8 cellular contexts compared by ENCODE assay signal in the genomic region with DNA sequence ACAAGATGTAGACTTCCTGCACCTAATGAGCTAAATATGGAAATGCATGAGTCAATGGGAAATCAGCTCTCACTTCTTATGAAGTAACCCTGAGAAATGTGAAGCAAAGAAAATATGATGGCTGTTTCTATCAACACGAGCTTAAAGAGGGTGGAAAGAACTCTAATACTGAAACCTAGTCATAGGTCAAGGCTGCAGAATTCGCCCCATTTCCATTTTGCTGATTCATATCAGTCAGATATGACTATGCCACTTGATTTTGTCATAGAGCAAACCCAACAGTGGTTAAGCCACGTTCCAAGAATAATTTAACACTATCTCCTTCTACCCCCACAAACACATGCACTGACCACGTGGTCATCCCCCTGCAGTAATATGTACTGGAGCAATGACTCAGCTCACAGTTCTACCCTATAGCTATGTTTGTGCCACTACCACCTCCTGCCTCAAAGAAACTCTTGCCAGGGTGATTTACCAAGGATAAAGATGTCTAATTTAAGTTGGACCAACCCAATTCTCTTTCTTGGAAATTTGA.
DNase-seq lines count a peak whose midpoint lies in the region; ATAC-seq, FAIRE-seq and TF ChIP-seq lines count a peak whose summit lies in the region.

No MANE protein-coding gene starts in this region.

- WGBS in GM12878 (ENCODE audit: insufficient coverage, insufficient replicate concordance, low lambda C conversion rate, missing lambda C conversion rate), result 1% methylated on average over 4 of the region's 4 CpGs

- peak overlapping the region; percentile 71; the same call in 1 of the 2 replicates for H3K27ac ChIP-seq in GM12878 (ENCODE audit: control insufficient read depth, insufficient read depth)

- no peak overlapping the region for H3K9ac ChIP-seq in GM12878 (ENCODE audit: control insufficient read depth, insufficient read depth, low read length)

- peak overlapping the region; percentile 46 for H2AFZ ChIP-seq in GM12878 (ENCODE audit: control insufficient read depth, low read depth, low read length)

- SMC1A ChIA-PET in GM12878 (lab: Charles Lee; ENCODE audit: uncharacterized antibody, unreplicated experiment), result interaction anchor here (0.6 to 5.5 kb wide), 34 partner anchors 9 to 254 kb away, joined by 3 to 69 read pairs (median 6); a partner anchor contains a TSS

- peak; percentile 92 for ATAC-seq in GM18520 (IDR thresholded peaks at IDR 0.05; ENCODE audit: unreplicated experiment)
- peak; percentile 92 for ATAC-seq in GM12878

- intact Hi-C loops in GM12878 (cut with micrococcal nuclease; ENCODE audit: unreplicated experiment), result loop anchor here (1.0 to 5.0 kb wide), 4 partner anchors 33 to 157 kb away; a partner anchor contains a TSS

- peak overlapping the region; percentile 38 for H3K4me2 ChIP-seq in GM12878 (ENCODE audit: control insufficient read depth, insufficient read depth)

- RAD21 ChIA-PET in GM12878 (lab: Charles Lee; ENCODE audit: unreplicated experiment), result interaction anchor here (0.7 to 3.1 kb wide), 24 partner anchors 10 to 585 kb away, joined by 3 to 32 read pairs (median 4); no protein-coding TSS in a partner anchor

- no peaks in the 10 kb centered on the region for H3K36me3 ChIP-seq in GM12878 (ENCODE audit: control insufficient read depth in 2 of 2, insufficient read depth in 2 of 2, low read length in 1 of 2)

- H3K4me1 ChIP-seq in GM12878 (ENCODE audit: control insufficient read depth, insufficient read depth, low read length), result peaks cover 5% of the 10 kb centered on the region; the same call in 1 of the 2 replicates

- CTCF ChIA-PET in GM12878 (lab: Yijun Ruan, JAX), result interaction anchor here (0.9 to 2.5 kb wide), 8 partner anchors 9 to 158 kb away, joined by 3 to 9 read pairs (median 6); a partner anchor contains a TSS

- H3K27me3 ChIP-seq in GM12878 (replicated peaks in 1 of 2; ENCODE audit: control insufficient read depth in 2 of 2, insufficient read depth in 2 of 2, low read length in 1 of 2), result no peaks in the 10 kb centered on the region

- peak; percentile 7 for DNase-seq in H54 (ENCODE audit: insufficient read length, low spot score)
- DNase-seq in LoVo (ENCODE audit: low spot score), result peak; percentile 27
- peak; percentile 91 for DNase-seq in GM12878 (ENCODE audit: low read depth, low spot score)
- peak; percentile 5 for DNase-seq in stimulated activated CD4-positive, alpha-beta T cell treated with anti-CD3 and anti-CD28 coated beads, Interleukin-4, amount 100 ng/mL, for 1 hour
- DNase-seq in cerebellar nuclear complex (lab: John Stamatoyannopoulos, UW), result no peak
- no peak for DNase-seq in NCI-H82 (lab: John Stamatoyannopoulos, UW)
- DNase-seq in mesenteric fat pad (ENCODE audit: low spot score), result no peak

- in situ Hi-C loops in GM12878 (cut with MboI), result loop anchor here (5.0 kb wide), 1 partner anchor 93 kb away; no protein-coding TSS in a partner anchor

- TF ChIP-seq POLR2A in H54 (IDR thresholded peaks at IDR 0.05; ENCODE audit: low read depth, low read length) (no peak), GM12878 (IDR thresholded peaks at IDR 0.05; ENCODE audit: low read depth, low read length) (no peak)

- peak; percentile 88 to 89; a peak in 3 of 4 replicates for TF ChIP-seq EP300 in GM12878 (IDR thresholded peaks at IDR 0.05; ENCODE audit: borderline replicate concordance in 1 of 2, control insufficient read depth in 1 of 2, low read depth in 2 of 2, low read length in 2 of 2)

- no peaks in the 10 kb centered on the region for H4K20me1 ChIP-seq in GM12878 (ENCODE audit: control insufficient read depth, insufficient read depth)

- no peak; the same call in 1 of the 2 replicates for TF ChIP-seq RAD21 in GM12878 (IDR thresholded peaks at IDR 0.05; ENCODE audit: insufficient read depth, low read depth, low read length)

- TF ChIP-seq CTCF in GM12878 (IDR thresholded peaks at IDR 0.05 in 2 of 3, conservative IDR thresholded peaks at IDR 0.05 in 1 of 3; ENCODE audit: control insufficient read depth in 2 of 3, extremely low read depth in 1 of 3, insufficient read depth in 1 of 3, low read depth in 3 of 3, low read length in 3 of 3), result no peak

- H3K79me2 ChIP-seq in GM12878 (ENCODE audit: control insufficient read depth, insufficient read depth, low read length), result no peaks in the 10 kb centered on the region

- no TSS peak for BruUV-seq in GM12878 (replicated peaks; lab: Mats Ljungman, UMichigan)

- POLR2A ChIA-PET in GM12878 (lab: Charles Lee), result interaction anchor here (1.0 to 3.5 kb wide), 10 partner anchors 8 to 157 kb away, joined by 3 to 19 read pairs (median 5); no protein-coding TSS in a partner anchor

- no peak overlapping the region for H3K4me3 ChIP-seq in GM12878

- FAIRE-seq in H54 (lab: Jason Lieb, UNC) (peak; percentile 100), GM12878 (lab: Jason Lieb, UNC) (peak; percentile 88)

- no peaks in the 10 kb centered on the region; the same call in 2 of the 3 replicates for H3K9me3 ChIP-seq in GM12878 (replicated peaks; ENCODE audit: control insufficient read depth, insufficient read depth, low read length)

TF ChIP-seq in GM12878, 131 proteins besides CTCF, POLR2A, EP300 and RAD21 (continues in another document):
- TF ChIP-seq FOXK2 (IDR thresholded peaks at IDR 0.05), result no peak
- TF ChIP-seq RCOR1 (conservative IDR thresholded peaks at IDR 0.05; ENCODE audit: low read depth, low read length), result no peak
- TF ChIP-seq, protein P1, sequence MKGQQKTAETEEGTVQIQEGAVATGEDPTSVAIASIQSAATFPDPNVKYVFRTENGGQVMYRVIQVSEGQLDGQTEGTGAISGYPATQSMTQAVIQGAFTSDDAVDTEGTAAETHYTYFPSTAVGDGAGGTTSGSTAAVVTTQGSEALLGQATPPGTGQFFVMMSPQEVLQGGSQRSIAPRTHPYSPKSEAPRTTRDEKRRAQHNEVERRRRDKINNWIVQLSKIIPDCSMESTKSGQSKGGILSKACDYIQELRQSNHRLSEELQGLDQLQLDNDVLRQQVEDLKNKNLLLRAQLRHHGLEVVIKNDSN (IDR thresholded peaks at IDR 0.05; ENCODE audit: borderline replicate concordance, extremely low read length, insufficient read depth, low read depth, low read length), result peak; percentile 51
- TF ChIP-seq NR2F1 (conservative IDR thresholded peaks at IDR 0.05), result peak; percentile 94
- no peak for TF ChIP-seq NRF1 (conservative IDR thresholded peaks at IDR 0.05; ENCODE audit: low read depth, low read length)
- no peak for TF ChIP-seq CHD2 (IDR thresholded peaks at IDR 0.05; ENCODE audit: borderline replicate concordance, low read depth, low read length)
- TF ChIP-seq PAX5 (IDR thresholded peaks at IDR 0.05; ENCODE audit: borderline replicate concordance, low read depth, low read length), result peak; percentile 87
- TF ChIP-seq SMAD5 (IDR thresholded peaks at IDR 0.05; ENCODE audit: low read depth), result no peak
- TF ChIP-seq NR2C1 (IDR thresholded peaks at IDR 0.05), result 0 out of 2 replicates have a peak, but pooled peaks have one; percentile 43
- no peak for TF ChIP-seq TAF1 (IDR thresholded peaks at IDR 0.05; ENCODE audit: borderline replicate concordance, low read depth, low read length)
- TF ChIP-seq CBX3 (IDR thresholded peaks at IDR 0.05; ENCODE audit: borderline replicate concordance, low read depth), result no peak
- peak; percentile 96 for TF ChIP-seq RAD51 (IDR thresholded peaks at IDR 0.05)
- TF ChIP-seq PML (IDR thresholded peaks at IDR 0.05; ENCODE audit: low read length), result peak; percentile 93
- TF ChIP-seq ZNF24 (IDR thresholded peaks at IDR 0.05), result 0 out of 2 replicates have a peak, but pooled peaks have one; percentile 11
- TF ChIP-seq POU2F2 (IDR thresholded peaks at IDR 0.05; ENCODE audit: borderline replicate concordance, low read depth, low read length), result peak; percentile 77; the same call in 1 of the 3 replicates
- no peak for TF ChIP-seq NR2C2 (IDR thresholded peaks at IDR 0.05; ENCODE audit: borderline replicate concordance, control insufficient read depth, insufficient read length, low read depth)
- TF ChIP-seq LARP7 (IDR thresholded peaks at IDR 0.05), result no peak
- TF ChIP-seq GATAD2B (conservative IDR thresholded peaks at IDR 0.05; ENCODE audit: low read depth), result no peak
- peak; percentile 97 for TF ChIP-seq DPF2 (IDR thresholded peaks at IDR 0.05)
- TF ChIP-seq GABPA (IDR thresholded peaks at IDR 0.05; ENCODE audit: low read depth), result peak; percentile 78
- no peak for TF ChIP-seq POLR2AphosphoS2 (IDR thresholded peaks at IDR 0.05; ENCODE audit: low read depth, low read length)
- TF ChIP-seq PAX8 (IDR thresholded peaks at IDR 0.05), result no peak
- peak; percentile 82 for TF ChIP-seq BMI1 (IDR thresholded peaks at IDR 0.05; ENCODE audit: borderline replicate concordance)
- TF ChIP-seq ATF7 (IDR thresholded peaks at IDR 0.05; ENCODE audit: low read depth), result peak; percentile 98
- peak; percentile 88; the same call in 1 of the 2 replicates for TF ChIP-seq CBX5 (IDR thresholded peaks at IDR 0.05; ENCODE audit: low read depth)
- TF ChIP-seq EZH2 (IDR thresholded peaks at IDR 0.05; ENCODE audit: borderline replicate concordance, control insufficient read depth, low read depth, low read length), result no peak
- peak; percentile 94 for TF ChIP-seq CREM (IDR thresholded peaks at IDR 0.05; ENCODE audit: low read depth)
- TF ChIP-seq, protein P2, sequence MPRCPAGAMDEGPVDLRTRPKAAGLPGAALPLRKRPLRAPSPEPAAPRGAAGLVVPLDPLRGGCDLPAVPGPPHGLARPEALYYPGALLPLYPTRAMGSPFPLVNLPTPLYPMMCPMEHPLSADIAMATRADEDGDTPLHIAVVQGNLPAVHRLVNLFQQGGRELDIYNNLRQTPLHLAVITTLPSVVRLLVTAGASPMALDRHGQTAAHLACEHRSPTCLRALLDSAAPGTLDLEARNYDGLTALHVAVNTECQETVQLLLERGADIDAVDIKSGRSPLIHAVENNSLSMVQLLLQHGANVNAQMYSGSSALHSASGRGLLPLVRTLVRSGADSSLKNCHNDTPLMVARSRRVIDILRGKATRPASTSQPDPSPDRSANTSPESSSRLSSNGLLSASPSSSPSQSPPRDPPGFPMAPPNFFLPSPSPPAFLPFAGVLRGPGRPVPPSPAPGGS (IDR thresholded peaks at IDR 0.05; ENCODE audit: borderline replicate concordance, insufficient read depth, low read depth, low read length, poor library complexity, severe bottlenecking), result peak; percentile 90

Comparison
In these comparisons a context has a peak if more than half of its experiments do, and no peak if none do; other contexts are left out.
1. DNase-seq: peak in H54 (single experiment), LoVo (single experiment), GM12878 (single experiment) and stimulated activated CD4-positive, alpha-beta T cell treated with anti-CD3 and anti-CD28 coated beads, Interleukin-4, amount 100 ng/mL, for 1 hour (single experiment); none in cerebellar nuclear complex (0 of 2), NCI-H82 (single experiment) and mesenteric fat pad (single experiment).